Comparison of ENCODE assay signal across 11 cellular contexts in the genomic region with DNA sequence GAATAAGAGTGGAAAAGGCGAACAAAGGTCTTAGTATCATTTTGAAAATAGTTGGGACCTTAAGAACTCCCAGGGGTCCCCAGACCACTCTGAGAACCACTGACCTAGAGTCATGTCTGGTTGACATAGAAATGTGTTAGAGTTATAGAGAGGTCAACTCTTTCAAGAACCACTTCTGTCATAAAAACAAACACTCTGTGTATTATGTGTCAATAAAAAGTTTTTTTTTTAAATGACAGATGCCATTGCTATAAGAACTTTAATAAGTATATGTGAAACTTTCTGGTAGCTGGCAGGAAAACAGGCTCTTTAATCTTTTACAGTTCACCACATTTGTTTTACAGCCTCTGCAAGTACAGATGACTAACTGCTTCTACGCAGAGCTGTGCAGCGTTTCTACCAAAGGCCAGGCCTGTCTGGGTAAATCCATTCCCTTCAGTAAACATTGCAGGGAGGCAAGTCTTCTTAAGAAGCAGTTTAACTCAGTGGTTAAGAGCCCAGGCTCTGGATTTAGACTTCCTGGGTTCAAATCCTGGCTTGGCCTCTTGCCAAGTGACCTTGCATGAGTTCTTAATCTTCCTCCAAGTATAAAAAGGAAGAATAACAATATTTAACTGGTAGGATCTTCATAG. TPM values are rescaled to one million over a fixed set of nuclear protein-coding genes. Genes with fewer than 3 reads are reported as not detected.
A peak's percentile ranks its signal among the peaks of the same experiment; 100 is the strongest.
DNase-seq lines count a peak whose midpoint lies in the region; ATAC-seq and TF ChIP-seq lines count a peak whose summit lies in the region.
"Had no signal": no experiment of that assay in that cellular context is flagged by ENCODE, and none has a peak within 500 bp of the region (broad histone marks: within the 10 kb centered on the region; RNA-seq: fewer than 3 reads in every experiment).

No MANE protein-coding gene starts in this region.

- ATAC-seq in CD4-positive, CD25-positive, alpha-beta regulatory T cell (ENCODE audit: low read depth in 2 of 2), result peak; percentile 53 to 55
- ATAC-seq in HG03025 (IDR thresholded peaks at IDR 0.05; ENCODE audit: low FRiP score, unreplicated experiment), result no peak

- no peak for TF ChIP-seq POLR2A in tibial nerve (IDR thresholded peaks at IDR 0.05)

- peak overlapping the region; percentile 15 for H3K4me2 ChIP-seq in Karpas-422 (ENCODE audit: low read depth, low read length, poor library complexity, severe bottlenecking)

- no peak overlapping the region for H2AFZ ChIP-seq in Karpas-422 (ENCODE audit: low read length)

- H3K27me3 Mint-ChIP-seq in CD4-positive, CD25-positive, alpha-beta regulatory T cell, result no peaks in the 10 kb centered on the region
- no peaks in the 10 kb centered on the region for H3K27me3 Mint-ChIP-seq in chondrocyte (ENCODE audit: low read depth)

- peaks cover 14 to 59% (median 36%) of the 10 kb centered on the region in 4 donors for H3K4me1 Mint-ChIP-seq in CD4-positive, CD25-positive, alpha-beta regulatory T cell
- peaks cover 33% of the 10 kb centered on the region for H3K4me1 Mint-ChIP-seq in chondrocyte (ENCODE audit: low read depth)

- no peaks in the 10 kb centered on the region for H3K9me2 ChIP-seq in Karpas-422 (replicated peaks; ENCODE audit: insufficient read depth, low read length)

- WGBS in tibial nerve, 2 donors, result 50 to 68% methylated on average over 3 of the region's 3 CpGs

- peaks cover 7% of the 10 kb centered on the region for H3K4me1 ChIP-seq in CD4-positive, CD25-positive, alpha-beta regulatory T cell (ENCODE audit: control insufficient read depth, insufficient read depth, low read length, poor library complexity, severe bottlenecking)
- peaks cover 98% of the 10 kb centered on the region for H3K4me1 ChIP-seq in Karpas-422 (ENCODE audit: low read length)
- peaks cover 0 to 27% (median 2%) of the 10 kb centered on the region in 4 donors for H3K4me1 ChIP-seq in tibial nerve

- H3K36me3 ChIP-seq in CD4-positive, CD25-positive, alpha-beta regulatory T cell (ENCODE audit: control insufficient read depth, insufficient read depth, low read length), result peaks cover 7% of the 10 kb centered on the region
- H3K36me3 ChIP-seq in Karpas-422 (ENCODE audit: insufficient read depth, low read length) (peaks cover 40% of the 10 kb centered on the region), tibial nerve (no peaks in the 10 kb centered on the region)

- H3K79me2 ChIP-seq in Karpas-422 (ENCODE audit: low read length), result peaks cover 97% of the 10 kb centered on the region

- H3K9ac ChIP-seq in Karpas-422 (ENCODE audit: low read length), result peak overlapping the region; percentile 16; the same call in 1 of the 2 replicates

- no peak overlapping the region for H3K27ac ChIP-seq in CD4-positive, CD25-positive, alpha-beta regulatory T cell (ENCODE audit: insufficient read depth, low read length, poor library complexity, severe bottlenecking)
- H3K27ac ChIP-seq in Karpas-422 (ENCODE audit: low read length) (peak overlapping the region; percentile 99), tibial nerve (peak overlapping the region in 2 of 4 donors; percentile 31 to 38)

- H3K4me3 ChIP-seq in CD4-positive, CD25-positive, alpha-beta regulatory T cell (ENCODE audit: low read depth, low read length), result no peak overlapping the region
- H3K4me3 ChIP-seq in Karpas-422 (ENCODE audit: low read length) (no peak overlapping the region), tibial nerve (no peak overlapping the region)

- peaks cover 17% of the 10 kb centered on the region for H3K36me3 Mint-ChIP-seq in CD4-positive, CD25-positive, alpha-beta regulatory T cell
- peaks cover 1% of the 10 kb centered on the region for H3K36me3 Mint-ChIP-seq in chondrocyte (ENCODE audit: low read depth)

- DNase-seq in CD4-positive, CD25-positive, alpha-beta regulatory T cell, result no peak
- no peak for DNase-seq in Karpas-422
- no peak for DNase-seq in chondrocyte (ENCODE audit: low spot score)
- peak; percentile 66 for DNase-seq in myocyte (ENCODE audit: low read depth)
- no peak for DNase-seq in central memory CD4-positive, alpha-beta T cell
- DNase-seq in SIG-M5 treated with dmso at 0.1 percent for 504 hours (lab: John Stamatoyannopoulos, UW; ENCODE audit: unreplicated experiment), result no peak
- DNase-seq in tibial nerve (ENCODE audit: low spot score in 2 of 2), result no peak
- DNase-seq: KBM-7; stimulated activated CD4-positive, alpha-beta T cell treated with anti-CD3 and anti-CD28 coated beads, Interleukin-2, amount 100 ng/mL, for 24 hours; substantia nigra had no signal

- no peaks in the 10 kb centered on the region for H3K9me3 Mint-ChIP-seq in CD4-positive, CD25-positive, alpha-beta regulatory T cell
- no peaks in the 10 kb centered on the region for H3K9me3 Mint-ChIP-seq in chondrocyte (ENCODE audit: low read depth)

- H3K4me3 Mint-ChIP-seq in CD4-positive, CD25-positive, alpha-beta regulatory T cell, result no peak overlapping the region
- H3K4me3 Mint-ChIP-seq in chondrocyte (ENCODE audit: unreplicated experiment), result no peak overlapping the region

- TF ChIP-seq EP300 in tibial nerve (IDR thresholded peaks at IDR 0.05), result no peak

- no peaks in the 10 kb centered on the region for H3K9me3 ChIP-seq in CD4-positive, CD25-positive, alpha-beta regulatory T cell (ENCODE audit: control insufficient read depth in 2 of 2, low read length in 2 of 2)
- no peaks in the 10 kb centered on the region for H3K9me3 ChIP-seq in Karpas-422 (ENCODE audit: low read length)
- no peaks in the 10 kb centered on the region for H3K9me3 ChIP-seq in tibial nerve

- H3K27me3 ChIP-seq in CD4-positive, CD25-positive, alpha-beta regulatory T cell (ENCODE audit: control insufficient read depth, insufficient read depth, low read length), result no peaks in the 10 kb centered on the region
- no peaks in the 10 kb centered on the region for H3K27me3 ChIP-seq in Karpas-422 (ENCODE audit: low read length)
- no peaks in the 10 kb centered on the region for H3K27me3 ChIP-seq in tibial nerve

- TF ChIP-seq CTCF in chondrocyte (IDR thresholded peaks at IDR 0.05) (no peak), tibial nerve (IDR thresholded peaks at IDR 0.05) (no peak)

- no peaks in the 10 kb centered on the region for H4K20me1 ChIP-seq in Karpas-422 (ENCODE audit: insufficient read depth, low read depth, low read length)

- H3K27ac Mint-ChIP-seq in CD4-positive, CD25-positive, alpha-beta regulatory T cell, result no peak overlapping the region
- H3K27ac Mint-ChIP-seq in chondrocyte (ENCODE audit: unreplicated experiment), result peak overlapping the region; percentile 68

RNA-seq across cellular contexts. Expression of a gene that starts 56.6 kb away (rescaled TPM):
- total RNA-seq in CD4-positive, CD25-positive, alpha-beta regulatory T cell, result 110 TPM
- polyA plus RNA-seq in CD4-positive, CD25-positive, alpha-beta regulatory T cell, result 100 to 1,000 TPM in 2 of 4 donors, 10 to 100 TPM in 2; 87.1 to 111 (median 97.5) TPM
- 291 and 375 TPM in 2 replicates for total RNA-seq in Karpas-422 (2014; rRNA removed; shearing (Covaris generic); ENCODE audit: low replicate concordance)
- 53.3 to 54.9 TPM (median 53.4 TPM) in 3 replicates for total RNA-seq in chondrocyte
- total RNA-seq in myocyte, result 57.4 and 76.0 TPM in 2 replicates
- 44.5 TPM for polyA plus RNA-seq in myocyte (2012)
- 100 to 1,000 TPM; 113 to 137 (median 122) TPM for total RNA-seq in tibial nerve
